In genomic region chr6:44067760-44068139, GRCh38 we compare ENCODE assay signal across 3 cellular contexts.
A peak's percentile ranks its signal among the peaks of the same experiment; 100 is the strongest.
TF ChIP-seq lines count a peak whose summit lies in the region.

No MANE protein-coding gene starts in this region.

TF ChIP-seq in A549, 52 proteins besides CTCF, POLR2A, EP300 and RAD21:
- no peak for TF ChIP-seq EHMT2 (IDR thresholded peaks at IDR 0.05; ENCODE audit: low read depth)
- TF ChIP-seq RARB (CRISPR knock-in tag; IDR thresholded peaks at IDR 0.05) = no peak
- TF ChIP-seq MYC (IDR thresholded peaks at IDR 0.05; ENCODE audit: borderline replicate concordance, low read length) = no peak
- no peak for TF ChIP-seq KDM5A (IDR thresholded peaks at IDR 0.05)

TF ChIP-seq in IMR-90, 13 proteins besides CTCF, POLR2A, EP300 and RAD21:
- TF ChIP-seq MAZ (IDR thresholded peaks at IDR 0.05; ENCODE audit: borderline replicate concordance, low read depth, low read length) (no peak), RCOR1 (IDR thresholded peaks at IDR 0.05; ENCODE audit: insufficient replicate concordance, low read length) (peak; percentile 61), CEBPB (IDR thresholded peaks at IDR 0.05; ENCODE audit: low read depth, low read length) (no peak), FOS (IDR thresholded peaks at IDR 0.05; ENCODE audit: low read depth, low read length) (no peak), CHD1 (IDR thresholded peaks at IDR 0.05; ENCODE audit: low read depth, low read length) (no peak), MAFK (IDR thresholded peaks at IDR 0.05; ENCODE audit: low read depth, low read length) (no peak), USF2 (IDR thresholded peaks at IDR 0.05; ENCODE audit: low read depth, low read length) (no peak)
TF ChIP-seq in IMR-90: peak in this region for 1.

TF ChIP-seq in K562, 482 proteins besides CTCF, POLR2A, EP300 and RAD21:
- TF ChIP-seq KDM1A (IDR thresholded peaks at IDR 0.05) (peak; percentile 40 to 74; a peak in 2 of 4 replicates), ZNF354B (CRISPR knock-in tag; IDR thresholded peaks at IDR 0.05) (no peak), ZNF12 (CRISPR knock-in tag; IDR thresholded peaks at IDR 0.05) (no peak), BCOR (IDR thresholded peaks at IDR 0.05) (peak; percentile 88), PML (IDR thresholded peaks at IDR 0.05; ENCODE audit: low read length) (no peak), NONO (IDR thresholded peaks at IDR 0.05; ENCODE audit: low read depth in 2 of 2, low read length in 1 of 2) (no peak), RBM25 (IDR thresholded peaks at IDR 0.05; ENCODE audit: low read depth, low read length, severe bottlenecking) (peak; percentile 82), SIN3B (IDR thresholded peaks at IDR 0.05; ENCODE audit: low read depth) (no peak), E4F1 (CRISPR knock-in tag; IDR thresholded peaks at IDR 0.05; ENCODE audit: borderline replicate concordance) (no peak)
- TF ChIP-seq, protein P1, sequence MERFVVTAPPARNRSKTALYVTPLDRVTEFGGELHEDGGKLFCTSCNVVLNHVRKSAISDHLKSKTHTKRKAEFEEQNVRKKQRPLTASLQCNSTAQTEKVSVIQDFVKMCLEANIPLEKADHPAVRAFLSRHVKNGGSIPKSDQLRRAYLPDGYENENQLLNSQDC (CRISPR knock-in tag; IDR thresholded peaks at IDR 0.05) = no peak
- TF ChIP-seq, protein P2, sequence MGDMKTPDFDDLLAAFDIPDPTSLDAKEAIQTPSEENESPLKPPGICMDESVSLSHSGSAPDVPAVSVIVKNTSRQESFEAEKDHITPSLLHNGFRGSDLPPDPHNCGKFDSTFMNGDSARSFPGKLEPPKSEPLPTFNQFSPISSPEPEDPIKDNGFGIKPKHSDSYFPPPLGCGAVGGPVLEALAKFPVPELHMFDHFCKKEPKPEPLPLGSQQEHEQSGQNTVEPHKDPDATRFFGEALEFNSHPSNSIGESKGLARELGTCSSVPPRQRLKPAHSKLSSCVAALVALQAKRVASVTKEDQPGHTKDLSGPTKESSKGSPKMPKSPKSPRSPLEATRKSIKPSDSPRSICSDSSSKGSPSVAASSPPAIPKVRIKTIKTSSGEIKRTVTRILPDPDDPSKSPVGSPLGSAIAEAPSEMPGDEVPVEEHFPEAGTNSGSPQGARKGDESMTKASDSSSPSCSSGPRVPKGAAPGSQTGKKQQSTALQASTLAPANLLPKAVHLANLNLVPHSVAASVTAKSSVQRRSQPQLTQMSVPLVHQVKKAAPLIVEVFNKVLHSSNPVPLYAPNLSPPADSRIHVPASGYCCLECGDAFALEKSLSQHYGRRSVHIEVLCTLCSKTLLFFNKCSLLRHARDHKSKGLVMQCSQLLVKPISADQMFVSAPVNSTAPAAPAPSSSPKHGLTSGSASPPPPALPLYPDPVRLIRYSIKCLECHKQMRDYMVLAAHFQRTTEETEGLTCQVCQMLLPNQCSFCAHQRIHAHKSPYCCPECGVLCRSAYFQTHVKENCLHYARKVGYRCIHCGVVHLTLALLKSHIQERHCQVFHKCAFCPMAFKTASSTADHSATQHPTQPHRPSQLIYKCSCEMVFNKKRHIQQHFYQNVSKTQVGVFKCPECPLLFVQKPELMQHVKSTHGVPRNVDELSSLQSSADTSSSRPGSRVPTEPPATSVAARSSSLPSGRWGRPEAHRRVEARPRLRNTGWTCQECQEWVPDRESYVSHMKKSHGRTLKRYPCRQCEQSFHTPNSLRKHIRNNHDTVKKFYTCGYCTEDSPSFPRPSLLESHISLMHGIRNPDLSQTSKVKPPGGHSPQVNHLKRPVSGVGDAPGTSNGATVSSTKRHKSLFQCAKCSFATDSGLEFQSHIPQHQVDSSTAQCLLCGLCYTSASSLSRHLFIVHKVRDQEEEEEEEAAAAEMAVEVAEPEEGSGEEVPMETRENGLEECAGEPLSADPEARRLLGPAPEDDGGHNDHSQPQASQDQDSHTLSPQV (IDR thresholded peaks at IDR 0.05) = peak; percentile 38
TF ChIP-seq in K562: peak in this region for 4.
